Comparison of ENCODE assay signal across 15 cellular contexts in the genomic region with DNA sequence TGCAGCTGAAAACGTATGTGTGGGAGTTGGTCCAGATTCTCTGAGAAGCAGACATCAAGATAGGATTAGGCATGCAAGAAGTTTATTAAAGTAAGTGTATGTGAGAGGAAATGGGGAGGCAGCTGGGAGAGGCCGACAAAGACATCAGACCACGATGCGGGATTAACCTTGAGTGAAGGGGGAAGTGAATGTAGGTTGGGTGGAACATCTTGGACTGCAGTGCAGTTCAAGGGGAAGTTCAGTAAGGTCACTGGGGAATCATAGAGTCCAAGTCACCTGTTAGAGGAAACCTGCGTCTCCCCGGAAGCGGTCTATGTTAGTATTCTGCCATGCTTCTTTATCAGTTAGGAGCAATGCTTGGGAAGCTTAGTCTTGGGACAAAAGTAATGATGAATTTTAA. TPM values are rescaled to one million over a fixed set of nuclear protein-coding genes. Genes with fewer than 3 reads are reported as not detected.
A peak's percentile ranks its signal among the peaks of the same experiment; 100 is the strongest.
DNase-seq lines count a peak whose midpoint lies in the region; ATAC-seq, FAIRE-seq and TF ChIP-seq lines count a peak whose summit lies in the region.
"Had no signal": no experiment of that assay in that cellular context is flagged by ENCODE, and none has a peak within 500 bp of the region (broad histone marks: within the 10 kb centered on the region; RNA-seq: fewer than 3 reads in every experiment).

No MANE protein-coding gene starts in this region.

- no peak overlapping the region for H3K4me3 ChIP-seq in breast epithelium
- H3K4me3 ChIP-seq: heart left ventricle, left lung, thoracic aorta had no signal

- H3K27me3 Mint-ChIP-seq in stimulated activated memory B cell treated with anti-CD40 and anti-IgM and Interleukin-4, amounts not matched to agents 10 μg/mL and 1 μg/mL and 100 μg/mL, for 72 hours: no peaks in the 10 kb centered on the region
- H3K27me3 Mint-ChIP-seq in stimulated activated naive CD8-positive, alpha-beta T cell treated with anti-CD3 and anti-CD28 coated beads, Interleukin-15, amount 100 ng/mL, for 72 hours: no peaks in the 10 kb centered on the region

- H3K4me1 Mint-ChIP-seq in stimulated activated memory B cell treated with anti-CD40 and anti-IgM and Interleukin-4, amounts not matched to agents 10 μg/mL and 1 μg/mL and 100 μg/mL, for 72 hours: no peaks in the 10 kb centered on the region
- no peaks in the 10 kb centered on the region for H3K4me1 Mint-ChIP-seq in stimulated activated naive CD8-positive, alpha-beta T cell treated with anti-CD3 and anti-CD28 coated beads, Interleukin-15, amount 100 ng/mL, for 72 hours
- H3K4me1 Mint-ChIP-seq: activated CD4-positive, alpha-beta T cell treated with anti-CD3 and anti-CD28 coated beads, Interleukin-2, amount 10 ng/mL, durations not matched to agents 7 days and 5 days; nephron progenitor cell had no signal

- H3K36me3 ChIP-seq in breast epithelium: no peaks in the 10 kb centered on the region
- H3K36me3 ChIP-seq: heart left ventricle, left lung, thoracic aorta had no signal

- H3K4me3 Mint-ChIP-seq in stimulated activated memory B cell treated with anti-CD40 and anti-IgM and Interleukin-4, amounts not matched to agents 10 μg/mL and 1 μg/mL and 100 μg/mL, for 72 hours: no peak overlapping the region
- no peak overlapping the region for H3K4me3 Mint-ChIP-seq in stimulated activated naive CD8-positive, alpha-beta T cell treated with anti-CD3 and anti-CD28 coated beads, Interleukin-15, amount 100 ng/mL, for 72 hours
- H3K4me3 Mint-ChIP-seq: activated CD4-positive, alpha-beta T cell treated with anti-CD3 and anti-CD28 coated beads, Interleukin-2, amount 10 ng/mL, durations not matched to agents 7 days and 5 days; nephron progenitor cell had no signal

- ATAC-seq in HG03064 (IDR thresholded peaks at IDR 0.05; ENCODE audit: low read depth, unreplicated experiment): peak; percentile 59
- peak; percentile 53 for ATAC-seq in stimulated activated memory B cell treated with anti-CD40 and anti-IgM and Interleukin-4, amounts not matched to agents 10 μg/mL and 1 μg/mL and 100 μg/mL, for 72 hours
- ATAC-seq in stimulated activated naive CD8-positive, alpha-beta T cell treated with anti-CD3 and anti-CD28 coated beads, Interleukin-15, amount 100 ng/mL, for 72 hours: no peak
- ATAC-seq: heart left ventricle, left lung had no signal

- H3K27me3 ChIP-seq in breast epithelium: no peaks in the 10 kb centered on the region
- H3K27me3 ChIP-seq: heart left ventricle, left lung had no signal

- no peaks in the 10 kb centered on the region for H3K36me3 Mint-ChIP-seq in stimulated activated memory B cell treated with anti-CD40 and anti-IgM and Interleukin-4, amounts not matched to agents 10 μg/mL and 1 μg/mL and 100 μg/mL, for 72 hours

- H3K9me3 Mint-ChIP-seq in stimulated activated memory B cell treated with anti-CD40 and anti-IgM and Interleukin-4, amounts not matched to agents 10 μg/mL and 1 μg/mL and 100 μg/mL, for 72 hours: no peaks in the 10 kb centered on the region
- H3K9me3 Mint-ChIP-seq in stimulated activated naive CD8-positive, alpha-beta T cell treated with anti-CD3 and anti-CD28 coated beads, Interleukin-15, amount 100 ng/mL, for 72 hours: peaks cover 0 to 10% of the 10 kb centered on the region in 2 donors
- H3K9me3 Mint-ChIP-seq: activated CD4-positive, alpha-beta T cell treated with anti-CD3 and anti-CD28 coated beads, Interleukin-2, amount 10 ng/mL, durations not matched to agents 7 days and 5 days; nephron progenitor cell had no signal

- H3K9me3 ChIP-seq in breast epithelium: no peaks in the 10 kb centered on the region
- H3K9me3 ChIP-seq: heart left ventricle, left lung, thoracic aorta had no signal

- TF ChIP-seq CTCF in breast epithelium (IDR thresholded peaks at IDR 0.05): no peak

- DNase-seq in GM19239 (ENCODE audit: insufficient read length, low spot score) (no peak), NOMO-1 treated with dmso at 0.1 percent for 144 hours (lab: John Stamatoyannopoulos, UW; ENCODE audit: unreplicated experiment) (peak; percentile 67), breast epithelium (ENCODE audit: low spot score in 2 of 2) (no peak)
- no peak for DNase-seq in stimulated activated naive CD8-positive, alpha-beta T cell treated with anti-CD3 and anti-CD28 coated beads, Interleukin-15, amount 100 ng/mL, for 72 hours
- DNase-seq in activated T-cell treated with anti-CD3 and anti-CD28 coated beads, Interleukin-2, amount 50 U/mL, for 1 hour: no peak
- DNase-seq: activated CD4-positive, alpha-beta T cell treated with anti-CD3 and anti-CD28 coated beads, Interleukin-2, amount 10 ng/mL, durations not matched to agents 7 days and 5 days; Calu3; heart left ventricle; left lung; NCI-H187 treated with DMSO at 0.1 percent for 48 hours; nephron progenitor cell had no signal

- H3K27ac ChIP-seq in breast epithelium: no peak overlapping the region
- H3K27ac ChIP-seq: heart left ventricle, left lung, thoracic aorta had no signal

- H3K27ac Mint-ChIP-seq in stimulated activated memory B cell treated with anti-CD40 and anti-IgM and Interleukin-4, amounts not matched to agents 10 μg/mL and 1 μg/mL and 100 μg/mL, for 72 hours: no peak overlapping the region
- no peak overlapping the region for H3K27ac Mint-ChIP-seq in stimulated activated naive CD8-positive, alpha-beta T cell treated with anti-CD3 and anti-CD28 coated beads, Interleukin-15, amount 100 ng/mL, for 72 hours
- H3K27ac Mint-ChIP-seq: activated CD4-positive, alpha-beta T cell treated with anti-CD3 and anti-CD28 coated beads, Interleukin-2, amount 10 ng/mL, durations not matched to agents 7 days and 5 days; nephron progenitor cell had no signal

- TF ChIP-seq POLR2A in breast epithelium (IDR thresholded peaks at IDR 0.05): no peak

- FAIRE-seq in GM19239 (lab: Jason Lieb, UNC): peak; percentile 78
- FAIRE-seq: endothelial cell of umbilical vein had no signal

- H3K4me1 ChIP-seq in breast epithelium: no peaks in the 10 kb centered on the region

- intact Hi-C loops in breast epithelium (cut with DNase I; ENCODE audit: low total_unique reads): no loop called here

RNA-seq across cellular contexts. Expression of gene CXCL8, which starts 22.0 kb away (rescaled TPM):
- 10 to 100 TPM in 1 of 3 donors, 1 to 10 TPM in 1, under 1 TPM in 1; 0.64 to 33.7 (median 2.6) TPM for total RNA-seq in breast epithelium
